ENCODE assay signal across 2 cellular contexts in genomic region chr5:131139321-131139720, GRCh38.
TF ChIP-seq lines count a peak whose summit lies in the region.

No MANE protein-coding gene starts in this region.

TF ChIP-seq in HEK293, 187 proteins besides CTCF, POLR2A, EP300 and RAD21:
- TF ChIP-seq ZBTB44 (tag by site-specific recombination; IDR thresholded peaks at IDR 0.05) (no peak), ZNF449 (tag by site-specific recombination; IDR thresholded peaks at IDR 0.05) (no peak), ZNF529 (tag by site-specific recombination; IDR thresholded peaks at IDR 0.05; ENCODE audit: insufficient replicate concordance) (peak; percentile 83)

TF ChIP-seq in K562, 482 proteins besides CTCF, POLR2A, EP300 and RAD21:
- no peak for TF ChIP-seq ZNF175 (CRISPR knock-in tag; IDR thresholded peaks at IDR 0.05; ENCODE audit: low read depth)
- peak; percentile 9; the same call in 1 of the 2 replicates for TF ChIP-seq ATF3 (IDR thresholded peaks at IDR 0.05)
- TF ChIP-seq ATF3 (CRISPR knock-in tag; conservative IDR thresholded peaks at IDR 0.05): no peak
- TF ChIP-seq ZNF740 (CRISPR knock-in tag; IDR thresholded peaks at IDR 0.05): no peak
- no peak for TF ChIP-seq ZNF740 (tag; IDR thresholded peaks at IDR 0.05)
- TF ChIP-seq ZNF384 (IDR thresholded peaks at IDR 0.05; ENCODE audit: low read depth, low read length): peak; percentile 23; the same call in 1 of the 2 replicates
- peak; percentile 74 for TF ChIP-seq ZNF316 (IDR thresholded peaks at IDR 0.05)
- no peak for TF ChIP-seq CC2D1A (IDR thresholded peaks at IDR 0.05)
- TF ChIP-seq BMI1 (IDR thresholded peaks at IDR 0.05; ENCODE audit: low read length): no peak
- peak; percentile 17 to 31; a peak in 1 of 4 replicates for TF ChIP-seq TRIM24 (IDR thresholded peaks at IDR 0.05)
- peak; percentile 52; the same call in 1 of the 2 replicates for TF ChIP-seq NFE2 (IDR thresholded peaks at IDR 0.05; ENCODE audit: low read depth)
- TF ChIP-seq C11orf30 (IDR thresholded peaks at IDR 0.05; ENCODE audit: low read depth): peak; percentile 53
- no peak for TF ChIP-seq KLF1 (tag; IDR thresholded peaks at IDR 0.05)
- no peak for TF ChIP-seq NR1H2 (CRISPR knock-in tag; IDR thresholded peaks at IDR 0.05)
- TF ChIP-seq SP2 (IDR thresholded peaks at IDR 0.05; ENCODE audit: extremely low read depth, low read depth, low read length, poor library complexity, severe bottlenecking): no peak
- no peak for TF ChIP-seq ZBTB40 (IDR thresholded peaks at IDR 0.05)
- TF ChIP-seq ZBTB40 (CRISPR knock-in tag; IDR thresholded peaks at IDR 0.05): no peak
